8 cellular contexts compared by ENCODE assay signal in genomic region chr9:35690447-35691324, GRCh38. TPM values are rescaled to one million over a fixed set of nuclear protein-coding genes. Genes with fewer than 3 reads are reported as not detected.
DNase-seq lines count a peak whose midpoint lies in the region; ATAC-seq, FAIRE-seq and TF ChIP-seq lines count a peak whose summit lies in the region.

No MANE protein-coding gene starts in this region.

- no peak for ATAC-seq in HG02759 (IDR thresholded peaks at IDR 0.05; ENCODE audit: unreplicated experiment)
- ATAC-seq in HG03175 (IDR thresholded peaks at IDR 0.05; ENCODE audit: unreplicated experiment) = no peak

- no peaks in the 10 kb centered on the region for H3K79me2 ChIP-seq in keratinocyte (ENCODE audit: control insufficient read depth, insufficient read depth, low read length)

- H3K9me3 ChIP-seq in keratinocyte (ENCODE audit: control insufficient read depth, low read depth, low read length) (no peaks in the 10 kb centered on the region), small intestine (ENCODE audit: control insufficient read depth, low read depth) (no peaks in the 10 kb centered on the region)

- peak overlapping the region; percentile 67 for H3K4me2 ChIP-seq in keratinocyte (ENCODE audit: control insufficient read depth, extremely low read depth, insufficient read depth, low read depth, low read length)

- H3K27ac ChIP-seq in keratinocyte (ENCODE audit: control insufficient read depth, insufficient read depth, low read length) (no peak overlapping the region), small intestine (ENCODE audit: low read depth in 1 of 2, low read length in 1 of 2) (peak overlapping the region in 1 of 2 donors; percentile 77)

- peak overlapping the region; percentile 61 for H3K9ac ChIP-seq in keratinocyte (ENCODE audit: control insufficient read depth, extremely low read depth, insufficient read depth, low read length)

- no peaks in the 10 kb centered on the region for H3K9me1 ChIP-seq in keratinocyte (ENCODE audit: control insufficient read depth, extremely low read depth, insufficient read depth, low read length)

- no peak for TF ChIP-seq CTCF in choroid plexus epithelial cell (conservative IDR thresholded peaks at IDR 0.05; ENCODE audit: low read depth, low read length)
- no peak for TF ChIP-seq CTCF in keratinocyte (optimal IDR thresholded peaks at IDR 0.05 in 1 of 3, IDR thresholded peaks at IDR 0.05 in 1 of 3, conservative IDR thresholded peaks at IDR 0.05 in 1 of 3; ENCODE audit: extremely low read depth in 1 of 3, insufficient read depth in 2 of 3, low read length in 3 of 3)

- dilution Hi-C loops in keratinocyte (cut with MboI; ENCODE audit: extremely low pct_ligation_motif_present, low sequenced_read_pairs) = no loop called here

- 1% methylated on average over 45 to 73 of the region's 73 CpGs for WGBS in small intestine, 3 donors

- H3K36me3 ChIP-seq in keratinocyte (ENCODE audit: control insufficient read depth in 2 of 2, extremely low read depth in 1 of 2, insufficient read depth in 2 of 2, low read length in 2 of 2) (peaks cover 0 to 2% of the 10 kb centered on the region in 2 experiments), small intestine (ENCODE audit: control insufficient read depth in 2 of 2, insufficient read depth in 2 of 2, low read length in 2 of 2) (no peaks in the 10 kb centered on the region)

- in situ Hi-C loops in KBM-7 (cut with MboI; ENCODE audit: low pct_unique_long_range_greater_than_20kb, low sequenced_read_pairs) = no loop called here

- H3K27me3 ChIP-seq in keratinocyte (ENCODE audit: control insufficient read depth, extremely low read depth, insufficient read depth, low read length) (no peaks in the 10 kb centered on the region), small intestine (ENCODE audit: control insufficient read depth in 2 of 2, insufficient read depth in 2 of 2, low read length in 2 of 2) (no peaks in the 10 kb centered on the region)

- H3K4me1 ChIP-seq in keratinocyte (ENCODE audit: control insufficient read depth, extremely low read depth, insufficient read depth, low read length) (peaks cover 16% of the 10 kb centered on the region), small intestine (ENCODE audit: control insufficient read depth in 2 of 2, insufficient read depth in 1 of 2, low read depth in 1 of 2, low read length in 1 of 2) (peaks cover 6 to 8% of the 10 kb centered on the region in 2 donors)

- no peaks in the 10 kb centered on the region for H4K20me1 ChIP-seq in keratinocyte (ENCODE audit: control insufficient read depth, extremely low read depth, insufficient read depth, low read length)

- H2AFZ ChIP-seq in keratinocyte (ENCODE audit: control insufficient read depth, low read length) = peak overlapping the region; percentile 60

- peak overlapping the region; percentile 78 for H3K4me3 ChIP-seq in choroid plexus epithelial cell (ENCODE audit: low read depth, low read length)
- H3K4me3 ChIP-seq in keratinocyte (ENCODE audit: control insufficient read depth in 2 of 3, extremely low read depth in 1 of 3, insufficient read depth in 2 of 3, low read depth in 1 of 3, low read length in 3 of 3) = peak overlapping the region; percentile 50 to 72 (median 66)
- H3K4me3 ChIP-seq in small intestine (ENCODE audit: low read depth in 1 of 2, low read length in 2 of 2) = peak overlapping the region; percentile 58 to 85

- FAIRE-seq in keratinocyte (lab: Jason Lieb, UNC) = no peak
- no peak for FAIRE-seq in small intestine (lab: Jason Lieb, UNC)

- peak; percentile 67 for DNase-seq in DMS114 treated with DMSO at 0.1 percent for 48 hours (lab: John Stamatoyannopoulos, UW; ENCODE audit: unreplicated experiment)
- peak; percentile 62 for DNase-seq in KBM-7
- peak; percentile 64 for DNase-seq in UCSD-AML1 (lab: John Stamatoyannopoulos, UW; ENCODE audit: unreplicated experiment)
- peak; percentile 70 for DNase-seq in choroid plexus epithelial cell (ENCODE audit: low read depth)
- no peak for DNase-seq in keratinocyte (ENCODE audit: low read depth, low spot score)
- DNase-seq in small intestine = peak; percentile 43

RNA-seq across cellular contexts. Expression of gene TPM2, which starts 1.0 kb away (rescaled TPM):
- polyA plus RNA-seq in keratinocyte (30.1 to 67.0 TPM (median 53.1 TPM) in 3 replicates), small intestine (100 to 1,000 TPM in 1 of 3 donors, 10 to 100 TPM in 2; 23.0 to 253 (median 84.8) TPM)
- polyA plus RNA-seq in keratinocyte (2011; ENCODE audit: low read depth) = 7.8 TPM
- 26.6 and 76.0 TPM in 2 replicates for polyA plus RNA-seq in keratinocyte (2011; cell fraction: cytosol; rRNA removed)
- 95.7 and 110 TPM in 2 replicates for polyA plus RNA-seq in keratinocyte (2011; cell fraction: nucleus; rRNA removed)
- polyA plus RNA-seq in keratinocyte (2012; ENCODE audit: low replicate concordance) = 4.1 and 45.7 TPM in 2 replicates
- polyA minus RNA-seq in keratinocyte = 4.1 to 14.7 TPM (median 7.4 TPM) in 3 replicates
- 34.1 TPM for polyA minus RNA-seq in keratinocyte (2011; cell fraction: cytosol; rRNA and poly(A)+ RNA removed)
- polyA minus RNA-seq in keratinocyte (2011; cell fraction: nucleus; rRNA and poly(A)+ RNA removed) = 8.2 and 12.3 TPM in 2 replicates

RNA-seq across cellular contexts. Expression of gene CA9, which starts 17.0 kb away (rescaled TPM):
- polyA plus RNA-seq in keratinocyte = 0.89 to 9.5 TPM (median 7.2 TPM) in 3 replicates
- 0.60 TPM for polyA plus RNA-seq in keratinocyte (2011; ENCODE audit: low read depth)
- polyA plus RNA-seq in keratinocyte (2011; cell fraction: cytosol; rRNA removed) = 0.56 and 1.1 TPM in 2 replicates
- polyA plus RNA-seq in keratinocyte (2011; cell fraction: nucleus; rRNA removed) = 4.1 and 6.4 TPM in 2 replicates
- 1.5 TPM in 2 replicates for polyA plus RNA-seq in keratinocyte (2012; ENCODE audit: low replicate concordance)
- 1.9 to 6.5 TPM (median 4.5 TPM) in 3 replicates for polyA minus RNA-seq in keratinocyte
- polyA minus RNA-seq in keratinocyte (2011; cell fraction: cytosol; rRNA and poly(A)+ RNA removed) = 1.9 TPM
- 2.2 and 3.7 TPM in 2 replicates for polyA minus RNA-seq in keratinocyte (2011; cell fraction: nucleus; rRNA and poly(A)+ RNA removed)
- polyA plus RNA-seq in small intestine = 100 to 1,000 TPM in 1 of 3 donors, 1 to 10 TPM in 2; 4.3 to 172 (median 4.5) TPM

RNA-seq across cellular contexts. Expression of gene ARHGEF39, which starts 25.7 kb away (rescaled TPM):
- 0.88 to 3.3 TPM (median 2.4 TPM) in 3 replicates for polyA plus RNA-seq in keratinocyte
- polyA plus RNA-seq in keratinocyte (2011; ENCODE audit: low read depth) = not detected
- 0.89 and 1.3 TPM in 2 replicates for polyA plus RNA-seq in keratinocyte (2011; cell fraction: cytosol; rRNA removed)
- polyA plus RNA-seq in keratinocyte (2011; cell fraction: nucleus; rRNA removed) = 2.3 TPM in 2 replicates
- polyA plus RNA-seq in keratinocyte (2012; ENCODE audit: low replicate concordance) = 0.55 and 2.7 TPM in 2 replicates
- polyA minus RNA-seq in keratinocyte = 0.69 to 1.4 TPM (median 1.3 TPM) in 3 replicates
- polyA minus RNA-seq in keratinocyte (2011; cell fraction: cytosol; rRNA and poly(A)+ RNA removed) = 1.2 TPM
- polyA minus RNA-seq in keratinocyte (2011; cell fraction: nucleus; rRNA and poly(A)+ RNA removed) = 0.16 TPM in 1 of 2 replicates, not detected in the other
- 1 to 10 TPM in 1 of 3 donors, under 1 TPM in 2; 0.54 to 8.7 (median 0.89) TPM for polyA plus RNA-seq in small intestine

RNA-seq across cellular contexts. Expression of gene CCDC107, which starts 32.6 kb away (rescaled TPM):
- polyA plus RNA-seq in keratinocyte (10.5 to 14.3 TPM (median 14.1 TPM) in 3 replicates), small intestine (10 to 100 TPM; 21.3 to 49.0 (median 33.2) TPM)
- polyA plus RNA-seq in keratinocyte (2011; ENCODE audit: low read depth) = 7.1 TPM
- 6.0 and 10.1 TPM in 2 replicates for polyA plus RNA-seq in keratinocyte (2011; cell fraction: cytosol; rRNA removed)
- 10.8 TPM in 2 replicates for polyA plus RNA-seq in keratinocyte (2011; cell fraction: nucleus; rRNA removed)
- polyA plus RNA-seq in keratinocyte (2012; ENCODE audit: low replicate concordance) = 12.5 and 13.3 TPM in 2 replicates
- 2.4 to 7.8 TPM (median 4.0 TPM) in 3 replicates for polyA minus RNA-seq in keratinocyte
- 13.6 TPM for polyA minus RNA-seq in keratinocyte (2011; cell fraction: cytosol; rRNA and poly(A)+ RNA removed)
- 3.0 and 3.6 TPM in 2 replicates for polyA minus RNA-seq in keratinocyte (2011; cell fraction: nucleus; rRNA and poly(A)+ RNA removed)

RNA-seq across cellular contexts. Expression of gene RMRP, which starts 32.9 kb away (rescaled TPM):
- 21.6 to 91.8 TPM (median 40.5 TPM) in 3 replicates for polyA plus RNA-seq in keratinocyte
- 29.8 TPM for polyA plus RNA-seq in keratinocyte (2011; ENCODE audit: low read depth)
- 31.7 and 49.9 TPM in 2 replicates for polyA plus RNA-seq in keratinocyte (2011; cell fraction: cytosol; rRNA removed)
- polyA plus RNA-seq in keratinocyte (2011; cell fraction: nucleus; rRNA removed) = 581 and 1,734 TPM in 2 replicates
- polyA plus RNA-seq in keratinocyte (2012; ENCODE audit: low replicate concordance) = 12.7 and 20.0 TPM in 2 replicates
- polyA minus RNA-seq in keratinocyte = 5,944 to 36,209 TPM (median 23,721 TPM) in 3 replicates
- polyA minus RNA-seq in keratinocyte (2011; cell fraction: cytosol; rRNA and poly(A)+ RNA removed) = 15,491 TPM
- 126,667 and 367,210 TPM in 2 replicates for polyA minus RNA-seq in keratinocyte (2011; cell fraction: nucleus; rRNA and poly(A)+ RNA removed)
- 100 to 1,000 TPM in 1 of 3 donors, not detected in 2; 269 TPM for polyA plus RNA-seq in small intestine
